ENCODE assay signal across 14 cellular contexts in genomic region chr3:112042842-112043280, GRCh38. TPM values are rescaled to one million over a fixed set of nuclear protein-coding genes. Genes with fewer than 3 reads are reported as not detected.
A peak's percentile ranks its signal among the peaks of the same experiment; 100 is the strongest.
DNase-seq lines count a peak whose midpoint lies in the region; ATAC-seq and TF ChIP-seq lines count a peak whose summit lies in the region.
"Had no signal": no experiment of that assay in that cellular context is flagged by ENCODE, and none has a peak within 500 bp of the region (broad histone marks: within the 10 kb centered on the region; RNA-seq: fewer than 3 reads in every experiment).

No MANE protein-coding gene starts in this region.

- no peak for DNase-seq in DND-41
- DNase-seq in NCI-H146 treated with DMSO at 0.1 percent for 48 hours (lab: John Stamatoyannopoulos, UW; ENCODE audit: unreplicated experiment), result peak; percentile 100
- DNase-seq in RPMI7951 (ENCODE audit: low read depth), result peak; percentile 13
- no peak for DNase-seq in lower lobe of right lung
- DNase-seq in stimulated activated CD4-positive, alpha-beta T cell treated with anti-CD3 and anti-CD28 coated beads, Interleukin-1b, Interleukin-23, amount 100 ng/mL, for 48 hours, result no peak
- no peak for DNase-seq in amniotic stem cell (lab: John Stamatoyannopoulos, UW)
- DNase-seq in neural progenitor cell (ENCODE audit: low spot score), result no peak

- H3K4me3 ChIP-seq in DND-41 (ENCODE audit: low read depth in 1 of 2, low read length in 2 of 2) (no peak overlapping the region), lower lobe of right lung (no peak overlapping the region), neural progenitor cell (no peak overlapping the region)
- H3K4me3 ChIP-seq: ovary, upper lobe of left lung had no signal

- intact Hi-C loops in lower lobe of right lung (cut with DNase I), result no loop called here

- H3K27ac Mint-ChIP-seq in neural progenitor cell, result no peak overlapping the region
- H3K27ac Mint-ChIP-seq: activated CD4-positive, alpha-beta T cell treated with anti-CD3 and anti-CD28 coated beads for 36 hours; activated naive CD4-positive, alpha-beta T cell treated with anti-CD3 and anti-CD28 coated beads, Interleukin-2, amount 10 ng/mL, durations not matched to agents 7 days and 5 days; CD8-positive, alpha-beta memory T cell had no signal

- peaks cover 5% of the 10 kb centered on the region for H3F3A ChIP-seq in neural progenitor cell (ENCODE audit: low read depth)

- H3K27me3 ChIP-seq in DND-41 (ENCODE audit: insufficient read depth, low read length, poor library complexity), result no peaks in the 10 kb centered on the region
- no peaks in the 10 kb centered on the region for H3K27me3 ChIP-seq in lower lobe of right lung (ENCODE audit: low read depth)
- H3K27me3 ChIP-seq in neural progenitor cell, result no peaks in the 10 kb centered on the region
- H3K27me3 ChIP-seq: ovary, upper lobe of left lung had no signal

- H3K4me1 ChIP-seq in DND-41 (ENCODE audit: insufficient read depth, low read length) (peaks cover 12% of the 10 kb centered on the region), lower lobe of right lung (peaks cover 8% of the 10 kb centered on the region), neural progenitor cell (no peaks in the 10 kb centered on the region)

- H2AFZ ChIP-seq in DND-41 (ENCODE audit: low read depth, low read length) (peak overlapping the region; percentile 71), neural progenitor cell (replicated peaks) (no peak overlapping the region)

- peaks cover 2% of the 10 kb centered on the region for H3K27me3 Mint-ChIP-seq in neural progenitor cell (ENCODE audit: insufficient read depth, low read depth)
- H3K27me3 Mint-ChIP-seq: activated CD4-positive, alpha-beta T cell treated with anti-CD3 and anti-CD28 coated beads for 36 hours had no signal

- H3K9ac ChIP-seq in DND-41 (ENCODE audit: low read depth, low read length) (no peak overlapping the region), neural progenitor cell (no peak overlapping the region)

- H3K27ac ChIP-seq in DND-41 (ENCODE audit: low read length), result no peak overlapping the region
- no peak overlapping the region for H3K27ac ChIP-seq in lower lobe of right lung
- H3K27ac ChIP-seq in neural progenitor cell, result no peak overlapping the region
- H3K27ac ChIP-seq: ovary, upper lobe of left lung had no signal

- H3K36me3 ChIP-seq in DND-41 (ENCODE audit: insufficient read depth, low read length), result no peaks in the 10 kb centered on the region
- no peaks in the 10 kb centered on the region for H3K36me3 ChIP-seq in lower lobe of right lung
- H3K36me3 ChIP-seq in neural progenitor cell, result no peaks in the 10 kb centered on the region
- H3K36me3 ChIP-seq: ovary, upper lobe of left lung had no signal

- TF ChIP-seq CTCF in DND-41 (IDR thresholded peaks at IDR 0.05; ENCODE audit: borderline replicate concordance, extremely low read depth, low read length, poor library complexity, severe bottlenecking), result no peak
- no peak for TF ChIP-seq CTCF in lower lobe of right lung (IDR thresholded peaks at IDR 0.05)
- TF ChIP-seq CTCF in neural progenitor cell (IDR thresholded peaks at IDR 0.05), result no peak

- no peak overlapping the region for H3K4me3 Mint-ChIP-seq in neural progenitor cell
- H3K4me3 Mint-ChIP-seq: activated CD4-positive, alpha-beta T cell treated with anti-CD3 and anti-CD28 coated beads for 36 hours; activated naive CD4-positive, alpha-beta T cell treated with anti-CD3 and anti-CD28 coated beads, Interleukin-2, amount 10 ng/mL, durations not matched to agents 7 days and 5 days; CD8-positive, alpha-beta memory T cell had no signal

- H3K4me2 ChIP-seq in DND-41 (ENCODE audit: insufficient read depth, low read length), result no peak overlapping the region
- no peak overlapping the region for H3K4me2 ChIP-seq in neural progenitor cell

- ATAC-seq in DND-41 (ENCODE audit: insufficient read depth, low read depth) (no peak), lower lobe of right lung (peak; percentile 24 to 41), HG03521 (IDR thresholded peaks at IDR 0.05; ENCODE audit: unreplicated experiment) (no peak)

- H3K9me3 Mint-ChIP-seq in neural progenitor cell, result no peaks in the 10 kb centered on the region
- H3K9me3 Mint-ChIP-seq: activated naive CD4-positive, alpha-beta T cell treated with anti-CD3 and anti-CD28 coated beads, Interleukin-2, amount 10 ng/mL, durations not matched to agents 7 days and 5 days; CD8-positive, alpha-beta memory T cell had no signal

- no peaks in the 10 kb centered on the region for H3K9me3 ChIP-seq in DND-41 (ENCODE audit: insufficient read depth, low read length, severe bottlenecking)
- H3K9me3 ChIP-seq in lower lobe of right lung, result no peaks in the 10 kb centered on the region
- H3K9me3 ChIP-seq in neural progenitor cell (ENCODE audit: low read depth), result no peaks in the 10 kb centered on the region
- H3K9me3 ChIP-seq: ovary, upper lobe of left lung had no signal

- no peaks in the 10 kb centered on the region for H4K20me1 ChIP-seq in DND-41 (ENCODE audit: insufficient read depth, low read length)
- no peaks in the 10 kb centered on the region for H4K20me1 ChIP-seq in neural progenitor cell (ENCODE audit: low read depth)

- H3K79me2 ChIP-seq in DND-41 (ENCODE audit: insufficient read depth, low read length), result no peaks in the 10 kb centered on the region
- H3K79me2 ChIP-seq in neural progenitor cell (ENCODE audit: low read depth), result no peaks in the 10 kb centered on the region

- H3K4me1 Mint-ChIP-seq in neural progenitor cell, result peaks cover 42% of the 10 kb centered on the region
- H3K4me1 Mint-ChIP-seq: activated naive CD4-positive, alpha-beta T cell treated with anti-CD3 and anti-CD28 coated beads, Interleukin-2, amount 10 ng/mL, durations not matched to agents 7 days and 5 days had no signal

- H3K36me3 Mint-ChIP-seq in neural progenitor cell, result no peaks in the 10 kb centered on the region
- H3K36me3 Mint-ChIP-seq: activated naive CD4-positive, alpha-beta T cell treated with anti-CD3 and anti-CD28 coated beads, Interleukin-2, amount 10 ng/mL, durations not matched to agents 7 days and 5 days; CD8-positive, alpha-beta memory T cell had no signal

RNA-seq across cellular contexts. Expression of gene TMPRSS7, which starts 8.3 kb away (rescaled TPM):
- not detected in 2 replicates for total RNA-seq in RPMI7951 (2014; rRNA removed; shearing (Covaris generic))
- total RNA-seq in lower lobe of right lung (0.15 TPM), neural progenitor cell (ENCODE audit: low replicate concordance) (not detected in 2 replicates)
- total RNA-seq: activated CD4-positive, alpha-beta T cell treated with anti-CD3 and anti-CD28 coated beads for 36 hours; CD8-positive, alpha-beta memory T cell; M059J had no signal

RNA-seq across cellular contexts. Expression of gene C3orf52, which starts 43.3 kb away (rescaled TPM):
- total RNA-seq in RPMI7951 (2014; rRNA removed; shearing (Covaris generic)), result 6.4 and 7.4 TPM in 2 replicates
- 16.4 TPM for total RNA-seq in lower lobe of right lung
- 2.4 and 4.9 TPM in 2 replicates for total RNA-seq in neural progenitor cell (ENCODE audit: low replicate concordance)

RNA-seq across cellular contexts. Expression of gene TAGLN3, which starts 44.1 kb away (rescaled TPM):
- total RNA-seq in RPMI7951 (2014; rRNA removed; shearing (Covaris generic)), result 0.39 and 0.48 TPM in 2 replicates
- total RNA-seq in lower lobe of right lung, result 0.44 TPM
- total RNA-seq in neural progenitor cell (ENCODE audit: low replicate concordance), result 46.6 and 51.2 TPM in 2 replicates
- total RNA-seq: CD8-positive, alpha-beta memory T cell; ovary had no signal

Comparison
In these comparisons a context has a peak if more than half of its experiments do, and no peak if none do; other contexts are left out.
1. ATAC-seq: peak in lower lobe of right lung (2 of 2); none in DND-41 (single experiment) and HG03521 (single experiment).
2. DNase-seq: peak in NCI-H146 treated with DMSO at 0.1 percent for 48 hours (single experiment) and RPMI7951 (single experiment); none in DND-41 (single experiment), lower lobe of right lung (single experiment), stimulated activated CD4-positive, alpha-beta T cell treated with anti-CD3 and anti-CD28 coated beads, Interleukin-1b, Interleukin-23, amount 100 ng/mL, for 48 hours (single experiment), amniotic stem cell (single experiment) and neural progenitor cell (single experiment).
3. RNA of gene TAGLN3, which starts 44.1 kb away (total RNA-seq): 46.6 to 51.2 TPM in neural progenitor cell; 0.39 to 0.48 TPM in RPMI7951 and 0.44 TPM in lower lobe of right lung (single experiment); every median in the first group is over 10 times any median in the second.